Comparison of ENCODE assay signal across 19 cellular contexts in genomic region chr2:241563571-241563980, GRCh38. TPM values are rescaled to one million over a fixed set of nuclear protein-coding genes. Genes with fewer than 3 reads are reported as not detected.
DNase-seq lines count a peak whose midpoint lies in the region; TF ChIP-seq lines count a peak whose summit lies in the region.
"Had no signal": no experiment of that assay in that cellular context is flagged by ENCODE, and none has a peak within 500 bp of the region (broad histone marks: within the 10 kb centered on the region; RNA-seq: fewer than 3 reads in every experiment).

No MANE protein-coding gene starts in this region.

- peaks cover 39% of the 10 kb centered on the region for H3K4me1 ChIP-seq in GM23248 (ENCODE audit: insufficient read depth)
- peaks cover 28% of the 10 kb centered on the region for H3K4me1 ChIP-seq in smooth muscle cell (ENCODE audit: low read depth)
- H3K4me1 ChIP-seq in breast epithelium = peaks cover 3 to 21% of the 10 kb centered on the region in 2 donors

- H3K4me3 Mint-ChIP-seq in activated T-helper 2 cell treated with anti-CD3 and anti-CD28 coated beads, Interferon-gamma antibody, Interleukin-2, Interleukin-4, amounts not matched to agents 10 μg/mL and 5 μg/mL and 100 μg/mL, durations not matched to agents 14 hours and 24 hours and 36 hours (ENCODE audit: low read depth) = no peak overlapping the region
- no peak overlapping the region for H3K4me3 Mint-ChIP-seq in activated T-helper 1 cell treated with anti-CD3 and anti-CD28 coated beads, Interleukin-12 subunit alpha, Interleukin-12 subunit beta, Interleukin-2, Interleukin-4 antibody, amounts not matched to agents 30 ng/mL and 10 ng/mL and 1 ng/mL, durations not matched to agents 14 hours and 24 hours and 36 hours
- H3K4me3 Mint-ChIP-seq: CD14-positive monocyte, IgD-negative memory B cell had no signal

- H3K36me3 ChIP-seq in GM23248 (ENCODE audit: low read depth) (no peaks in the 10 kb centered on the region), smooth muscle cell (ENCODE audit: low read depth) (no peaks in the 10 kb centered on the region), breast epithelium (no peaks in the 10 kb centered on the region)

- 33 to 35% methylated on average over 10 of the region's 10 CpGs for WGBS in GM23248 (ENCODE audit: low coverage in 1 of 2, low lambda C conversion rate in 2 of 2, missing lambda C conversion rate in 2 of 2), 2 experiments
- 48% methylated on average over 10 of the region's 10 CpGs for WGBS in smooth muscle cell (ENCODE audit: low lambda C conversion rate)

- peaks cover 9% of the 10 kb centered on the region for H3K27me3 Mint-ChIP-seq in activated T-helper 2 cell treated with anti-CD3 and anti-CD28 coated beads, Interferon-gamma antibody, Interleukin-2, Interleukin-4, amounts not matched to agents 10 μg/mL and 5 μg/mL and 100 μg/mL, durations not matched to agents 14 hours and 24 hours and 36 hours (ENCODE audit: low read depth)
- H3K27me3 Mint-ChIP-seq in activated T-helper 1 cell treated with anti-CD3 and anti-CD28 coated beads, Interleukin-12 subunit alpha, Interleukin-12 subunit beta, Interleukin-2, Interleukin-4 antibody, amounts not matched to agents 30 ng/mL and 10 ng/mL and 1 ng/mL, durations not matched to agents 14 hours and 24 hours and 36 hours (ENCODE audit: insufficient read depth) = no peaks in the 10 kb centered on the region

- H3K36me3 Mint-ChIP-seq in activated T-helper 2 cell treated with anti-CD3 and anti-CD28 coated beads, Interferon-gamma antibody, Interleukin-2, Interleukin-4, amounts not matched to agents 10 μg/mL and 5 μg/mL and 100 μg/mL, durations not matched to agents 14 hours and 24 hours and 36 hours (ENCODE audit: low read depth) = no peaks in the 10 kb centered on the region
- H3K36me3 Mint-ChIP-seq in activated T-helper 1 cell treated with anti-CD3 and anti-CD28 coated beads, Interleukin-12 subunit alpha, Interleukin-12 subunit beta, Interleukin-2, Interleukin-4 antibody, amounts not matched to agents 30 ng/mL and 10 ng/mL and 1 ng/mL, durations not matched to agents 14 hours and 24 hours and 36 hours (ENCODE audit: low read depth) = no peaks in the 10 kb centered on the region
- H3K36me3 Mint-ChIP-seq: CD14-positive monocyte, IgD-negative memory B cell had no signal

- no peaks in the 10 kb centered on the region for H3K9me2 ChIP-seq in GM23248 (ENCODE audit: insufficient read depth)

- no peaks in the 10 kb centered on the region for H3K4me1 Mint-ChIP-seq in activated T-helper 2 cell treated with anti-CD3 and anti-CD28 coated beads, Interferon-gamma antibody, Interleukin-2, Interleukin-4, amounts not matched to agents 10 μg/mL and 5 μg/mL and 100 μg/mL, durations not matched to agents 14 hours and 24 hours and 36 hours (ENCODE audit: low read depth)
- H3K4me1 Mint-ChIP-seq in activated T-helper 1 cell treated with anti-CD3 and anti-CD28 coated beads, Interleukin-12 subunit alpha, Interleukin-12 subunit beta, Interleukin-2, Interleukin-4 antibody, amounts not matched to agents 30 ng/mL and 10 ng/mL and 1 ng/mL, durations not matched to agents 14 hours and 24 hours and 36 hours (ENCODE audit: low read depth) = no peaks in the 10 kb centered on the region
- H3K4me1 Mint-ChIP-seq: CD14-positive monocyte had no signal

- no peak overlapping the region for H2AFZ ChIP-seq in GM23248
- H2AFZ ChIP-seq in smooth muscle cell (ENCODE audit: low read depth) = no peak overlapping the region

- H3K27me3 ChIP-seq in GM23248 (replicated peaks; ENCODE audit: insufficient read depth) (no peaks in the 10 kb centered on the region), dorsolateral prefrontal cortex (peaks cover 0 to 7% (median 0%) of the 10 kb centered on the region in 45 donors), smooth muscle cell (ENCODE audit: low read depth) (no peaks in the 10 kb centered on the region), breast epithelium (no peaks in the 10 kb centered on the region)

- no peak overlapping the region for H3K4me3 ChIP-seq in GM23248
- peak overlapping the region in 2 of 59 donors; percentile 4 to 60 for H3K4me3 ChIP-seq in dorsolateral prefrontal cortex
- no peak overlapping the region for H3K4me3 ChIP-seq in smooth muscle cell
- H3K4me3 ChIP-seq in breast epithelium = no peak overlapping the region

- H4K20me1 ChIP-seq in GM23248 (ENCODE audit: insufficient read depth) (no peaks in the 10 kb centered on the region), smooth muscle cell (ENCODE audit: low read depth) (peaks cover 63% of the 10 kb centered on the region)

- intact Hi-C loops in dorsolateral prefrontal cortex (cut with DNase I) (loop anchor here (5.0 kb wide), 2 partner anchors 74 to 151 kb away; partner anchors contain the start of genes ATG4B (in 1 of the 2) and THAP4 (in 1 of the 2)), breast epithelium (cut with DNase I; ENCODE audit: low total_unique reads) (no loop called here)
- intact Hi-C loops in activated T-helper 2 cell treated with anti-CD3 and anti-CD28 coated beads, Interferon-gamma antibody, Interleukin-2, Interleukin-4, amounts not matched to agents 10 μg/mL and 5 μg/mL and 100 μg/mL, durations not matched to agents 14 hours and 24 hours and 36 hours (cut with micrococcal nuclease) = no loop called here
- intact Hi-C loops in activated T-helper 1 cell treated with anti-CD3 and anti-CD28 coated beads, Interleukin-12 subunit alpha, Interleukin-12 subunit beta, Interleukin-2, Interleukin-4 antibody, amounts not matched to agents 30 ng/mL and 10 ng/mL and 1 ng/mL, durations not matched to agents 14 hours and 24 hours and 36 hours (cut with micrococcal nuclease) = no loop called here

- H3K9ac ChIP-seq in GM23248 = no peak overlapping the region
- H3K9ac ChIP-seq in smooth muscle cell (ENCODE audit: low read depth) = peak overlapping the region; percentile 43

- H3K79me2 ChIP-seq in GM23248 (ENCODE audit: insufficient read depth) (peaks cover 42% of the 10 kb centered on the region), smooth muscle cell (ENCODE audit: low read depth) (peaks cover 56% of the 10 kb centered on the region)

- TF ChIP-seq POLR2A in breast epithelium (IDR thresholded peaks at IDR 0.05) = no peak

- TF ChIP-seq CTCF in dorsolateral prefrontal cortex (IDR thresholded peaks at IDR 0.05 in 54 of 56, conservative IDR thresholded peaks at IDR 0.05 in 2 of 56; ENCODE audit: low read depth in 1 of 56, partially characterized antibody in 56 of 56) = no peak
- no peak for TF ChIP-seq CTCF in smooth muscle cell (IDR thresholded peaks at IDR 0.05; ENCODE audit: borderline replicate concordance, insufficient read depth, poor library complexity, severe bottlenecking)
- TF ChIP-seq CTCF in breast epithelium (IDR thresholded peaks at IDR 0.05) = no peak

- H3K27ac Mint-ChIP-seq in activated T-helper 2 cell treated with anti-CD3 and anti-CD28 coated beads, Interferon-gamma antibody, Interleukin-2, Interleukin-4, amounts not matched to agents 10 μg/mL and 5 μg/mL and 100 μg/mL, durations not matched to agents 14 hours and 24 hours and 36 hours = no peak overlapping the region
- H3K27ac Mint-ChIP-seq in activated T-helper 1 cell treated with anti-CD3 and anti-CD28 coated beads, Interleukin-12 subunit alpha, Interleukin-12 subunit beta, Interleukin-2, Interleukin-4 antibody, amounts not matched to agents 30 ng/mL and 10 ng/mL and 1 ng/mL, durations not matched to agents 14 hours and 24 hours and 36 hours = no peak overlapping the region
- H3K27ac Mint-ChIP-seq: CD14-positive monocyte had no signal

- no peak overlapping the region for H3K27ac ChIP-seq in GM23248
- H3K27ac ChIP-seq in dorsolateral prefrontal cortex = peak overlapping the region in 39 of 59 donors; percentile 5 to 100 (median 87)
- H3K27ac ChIP-seq in smooth muscle cell (ENCODE audit: low read depth) = peak overlapping the region; percentile 93
- H3K27ac ChIP-seq in breast epithelium = no peak overlapping the region

- H3F3A ChIP-seq in GM23248 (ENCODE audit: insufficient read depth) (no peaks in the 10 kb centered on the region), smooth muscle cell (ENCODE audit: low read depth) (peaks cover 13% of the 10 kb centered on the region)

- DNase-seq in GM23248 (peak; percentile 28), dorsolateral prefrontal cortex (peak in 1 of 10 donors; percentile 24), myocyte (ENCODE audit: low read depth) (peak; percentile 62), smooth muscle cell (lab: John Stamatoyannopoulos, UW; ENCODE audit: unreplicated experiment) (no peak), breast epithelium (ENCODE audit: low spot score in 2 of 2) (no peak)
- DNase-seq in activated T-helper 2 cell treated with anti-CD3 and anti-CD28 coated beads, Interferon-gamma antibody, Interleukin-2, Interleukin-4, amounts not matched to agents 10 μg/mL and 5 μg/mL and 100 μg/mL, durations not matched to agents 14 hours and 24 hours and 36 hours (ENCODE audit: low spot score) = no peak
- DNase-seq in stimulated activated naive CD4-positive, alpha-beta T cell treated with Interleukin-2 at 50 U/mL for 16 hours (lab: John Stamatoyannopoulos, UW) = no peak
- no peak for DNase-seq in activated T-helper 1 cell treated with anti-CD3 and anti-CD28 coated beads, Interleukin-12 subunit alpha, Interleukin-12 subunit beta, Interleukin-2, Interleukin-4 antibody, amounts not matched to agents 30 ng/mL and 10 ng/mL and 1 ng/mL, durations not matched to agents 14 hours and 24 hours and 36 hours (ENCODE audit: low spot score)
- DNase-seq: COR-L47; DMS153; EL; NCI-H1417; NCI-H2029; NCI-H524; NK-92 treated with Interleukin-12 subunit alpha and Interleukin-12 subunit beta, amount 100 ng/mL, for 24 hours; OCI-M1; RPMI8226 had no signal

- H3K9me3 Mint-ChIP-seq in activated T-helper 2 cell treated with anti-CD3 and anti-CD28 coated beads, Interferon-gamma antibody, Interleukin-2, Interleukin-4, amounts not matched to agents 10 μg/mL and 5 μg/mL and 100 μg/mL, durations not matched to agents 14 hours and 24 hours and 36 hours = no peaks in the 10 kb centered on the region
- no peaks in the 10 kb centered on the region for H3K9me3 Mint-ChIP-seq in activated T-helper 1 cell treated with anti-CD3 and anti-CD28 coated beads, Interleukin-12 subunit alpha, Interleukin-12 subunit beta, Interleukin-2, Interleukin-4 antibody, amounts not matched to agents 30 ng/mL and 10 ng/mL and 1 ng/mL, durations not matched to agents 14 hours and 24 hours and 36 hours
- H3K9me3 Mint-ChIP-seq: IgD-negative memory B cell had no signal

- H3K9me3 ChIP-seq in GM23248 (ENCODE audit: low read depth) = no peaks in the 10 kb centered on the region
- no peaks in the 10 kb centered on the region for H3K9me3 ChIP-seq in smooth muscle cell (replicated peaks; ENCODE audit: low read depth)
- no peaks in the 10 kb centered on the region for H3K9me3 ChIP-seq in breast epithelium

- H3K4me2 ChIP-seq in GM23248 (ENCODE audit: unreplicated experiment) = no peak overlapping the region
- peak overlapping the region; percentile 85 for H3K4me2 ChIP-seq in smooth muscle cell

- in situ Hi-C loops in GM23248 (cut with MboI) = no loop called here

RNA-seq across cellular contexts. Expression of gene BOK, which starts 5.0 kb away (rescaled TPM):
- total RNA-seq in GM23248 (2014; rRNA removed; shearing (Covaris generic)) = 36.0 and 46.6 TPM in 2 replicates
- polyA plus RNA-seq in GM23248 (2016; fragmentation: Nextera tagmentation; extraction: Ambion mirVana) (28.0 and 28.1 TPM in 2 replicates), smooth muscle cell (40.8 and 50.7 TPM in 2 replicates)
- total RNA-seq in dorsolateral prefrontal cortex (100 to 1,000 TPM in 17 of 120 experiments, 10 to 100 TPM in 103; 16.7 to 187 (median 53.1) TPM), myocyte (69.7 and 114 TPM in 2 replicates), smooth muscle cell (33.5 and 34.9 TPM in 2 replicates), breast epithelium (10 to 100 TPM; 32.2 to 77.6 (median 40.3) TPM)
- 69.1 TPM for polyA plus RNA-seq in myocyte (2012)
- total RNA-seq in activated T-helper 2 cell treated with anti-CD3 and anti-CD28 coated beads, Interferon-gamma antibody, Interleukin-2, Interleukin-4, amounts not matched to agents 10 μg/mL and 5 μg/mL and 100 μg/mL, durations not matched to agents 14 hours and 24 hours and 36 hours = 0.16 and 0.27 TPM in 2 replicates
- total RNA-seq in activated T-helper 1 cell treated with anti-CD3 and anti-CD28 coated beads, Interleukin-12 subunit alpha, Interleukin-12 subunit beta, Interleukin-2, Interleukin-4 antibody, amounts not matched to agents 30 ng/mL and 10 ng/mL and 1 ng/mL, durations not matched to agents 14 hours and 24 hours and 36 hours = 0.07 TPM in 1 of 2 replicates, not detected in the other

RNA-seq across cellular contexts. Expression of gene STK25, which starts 55.2 kb away (rescaled TPM):
- 239 and 240 TPM in 2 replicates for total RNA-seq in GM23248 (2014; rRNA removed; shearing (Covaris generic))
- 120 and 121 TPM in 2 replicates for polyA plus RNA-seq in GM23248 (2016; fragmentation: Nextera tagmentation; extraction: Ambion mirVana)
- 100 to 1,000 TPM; 138 to 233 (median 178) TPM for total RNA-seq in dorsolateral prefrontal cortex
- 565 and 642 TPM in 2 replicates for total RNA-seq in myocyte
- 278 TPM for polyA plus RNA-seq in myocyte (2012)
- 202 and 212 TPM in 2 replicates for total RNA-seq in smooth muscle cell
- polyA plus RNA-seq in smooth muscle cell = 200 and 201 TPM in 2 replicates
- 100 to 1,000 TPM; 102 to 139 (median 126) TPM for total RNA-seq in breast epithelium
- 116 and 122 TPM in 2 replicates for total RNA-seq in activated T-helper 2 cell treated with anti-CD3 and anti-CD28 coated beads, Interferon-gamma antibody, Interleukin-2, Interleukin-4, amounts not matched to agents 10 μg/mL and 5 μg/mL and 100 μg/mL, durations not matched to agents 14 hours and 24 hours and 36 hours
- total RNA-seq in activated T-helper 1 cell treated with anti-CD3 and anti-CD28 coated beads, Interleukin-12 subunit alpha, Interleukin-12 subunit beta, Interleukin-2, Interleukin-4 antibody, amounts not matched to agents 30 ng/mL and 10 ng/mL and 1 ng/mL, durations not matched to agents 14 hours and 24 hours and 36 hours = 125 and 133 TPM in 2 replicates

Comparison
In these comparisons a context has a peak if more than half of its experiments do, and no peak if none do; other contexts are left out.
1. DNase-seq: peak in GM23248 (single experiment) and myocyte (single experiment); none in smooth muscle cell (single experiment), breast epithelium (0 of 2), activated T-helper 2 cell treated with anti-CD3 and anti-CD28 coated beads, Interferon-gamma antibody, Interleukin-2, Interleukin-4, amounts not matched to agents 10 μg/mL and 5 μg/mL and 100 μg/mL, durations not matched to agents 14 hours and 24 hours and 36 hours (single experiment), stimulated activated naive CD4-positive, alpha-beta T cell treated with Interleukin-2 at 50 U/mL for 16 hours (single experiment) and activated T-helper 1 cell treated with anti-CD3 and anti-CD28 coated beads, Interleukin-12 subunit alpha, Interleukin-12 subunit beta, Interleukin-2, Interleukin-4 antibody, amounts not matched to agents 30 ng/mL and 10 ng/mL and 1 ng/mL, durations not matched to agents 14 hours and 24 hours and 36 hours (single experiment).
2. H3K27ac ChIP-seq: peak in dorsolateral prefrontal cortex (39 of 59) and smooth muscle cell (single experiment); none in GM23248 (single experiment) and breast epithelium (0 of 2).
3. RNA of gene BOK, which starts 5.0 kb away (total RNA-seq): 69.7 to 114 TPM in myocyte, 16.7 to 187 TPM in dorsolateral prefrontal cortex, 36.0 to 46.6 TPM in GM23248, 32.2 to 77.6 TPM in breast epithelium and 33.5 to 34.9 TPM in smooth muscle cell; 0.16 to 0.27 TPM in activated T-helper 2 cell treated with anti-CD3 and anti-CD28 coated beads, Interferon-gamma antibody, Interleukin-2, Interleukin-4, amounts not matched to agents 10 μg/mL and 5 μg/mL and 100 μg/mL, durations not matched to agents 14 hours and 24 hours and 36 hours and 0.07 TPM in activated T-helper 1 cell treated with anti-CD3 and anti-CD28 coated beads, Interleukin-12 subunit alpha, Interleukin-12 subunit beta, Interleukin-2, Interleukin-4 antibody, amounts not matched to agents 30 ng/mL and 10 ng/mL and 1 ng/mL, durations not matched to agents 14 hours and 24 hours and 36 hours; every median in the first group is over 10 times any median in the second.
4. intact Hi-C loops: an anchor here in dorsolateral prefrontal cortex (5.0 kb wide); none called in breast epithelium, activated T-helper 2 cell treated with anti-CD3 and anti-CD28 coated beads, Interferon-gamma antibody, Interleukin-2, Interleukin-4, amounts not matched to agents 10 μg/mL and 5 μg/mL and 100 μg/mL, durations not matched to agents 14 hours and 24 hours and 36 hours and activated T-helper 1 cell treated with anti-CD3 and anti-CD28 coated beads, Interleukin-12 subunit alpha, Interleukin-12 subunit beta, Interleukin-2, Interleukin-4 antibody, amounts not matched to agents 30 ng/mL and 10 ng/mL and 1 ng/mL, durations not matched to agents 14 hours and 24 hours and 36 hours.